In the genomic region with DNA sequence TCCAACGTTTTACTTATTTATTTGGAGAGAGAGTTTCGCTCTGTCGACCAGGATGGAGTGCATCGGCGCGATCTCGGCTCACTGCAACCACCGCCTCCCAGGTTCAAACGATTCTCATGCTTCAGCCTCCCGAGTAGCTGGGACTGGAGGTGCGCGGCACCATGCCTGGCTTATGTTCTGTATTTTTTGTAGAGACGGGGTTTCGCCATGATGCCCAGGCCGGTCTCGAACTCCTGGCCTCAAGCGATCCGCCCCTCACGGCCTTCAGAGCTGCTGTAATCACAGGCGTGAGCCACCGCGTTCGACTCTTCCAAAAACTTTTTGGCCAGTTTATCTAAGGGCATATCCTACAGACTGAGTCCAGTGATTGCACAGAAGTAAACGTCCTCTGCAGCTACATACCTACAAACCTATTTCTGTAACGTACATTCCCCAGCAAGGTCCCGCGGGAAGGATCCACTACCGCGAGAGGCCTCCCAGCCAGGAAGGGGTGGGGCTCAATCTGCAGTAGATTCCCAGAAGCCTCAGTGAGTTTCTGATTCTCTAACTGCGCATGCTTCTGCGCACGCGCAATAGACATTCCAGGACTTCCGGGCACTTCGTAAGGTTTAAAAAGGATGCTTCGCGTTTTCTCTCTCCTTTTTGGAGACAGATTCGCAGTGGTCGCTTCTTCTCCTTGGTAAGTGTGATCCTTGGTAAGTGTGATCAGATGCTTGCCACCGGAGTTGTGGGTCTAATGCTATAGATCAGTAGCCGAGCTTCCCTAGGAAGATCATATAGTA, we compare ENCODE assay signal across 8 cellular contexts. TPM values are rescaled to one million over a fixed set of nuclear protein-coding genes. Genes with fewer than 3 reads are reported as not detected.
DNase-seq lines count a peak whose midpoint lies in the region; ATAC-seq and TF ChIP-seq lines count a peak whose summit lies in the region.

A gene with protein sequence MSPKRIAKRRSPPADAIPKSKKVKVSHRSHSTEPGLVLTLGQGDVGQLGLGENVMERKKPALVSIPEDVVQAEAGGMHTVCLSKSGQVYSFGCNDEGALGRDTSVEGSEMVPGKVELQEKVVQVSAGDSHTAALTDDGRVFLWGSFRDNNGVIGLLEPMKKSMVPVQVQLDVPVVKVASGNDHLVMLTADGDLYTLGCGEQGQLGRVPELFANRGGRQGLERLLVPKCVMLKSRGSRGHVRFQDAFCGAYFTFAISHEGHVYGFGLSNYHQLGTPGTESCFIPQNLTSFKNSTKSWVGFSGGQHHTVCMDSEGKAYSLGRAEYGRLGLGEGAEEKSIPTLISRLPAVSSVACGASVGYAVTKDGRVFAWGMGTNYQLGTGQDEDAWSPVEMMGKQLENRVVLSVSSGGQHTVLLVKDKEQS (plus strand): TSS at position 638 of the 782 bp plus-strand sequence. CDS start 23,824 bp downstream, outside the sequence.

- peak within 1 kb of the TSS; percentile 94 for H3K27ac Mint-ChIP-seq in endothelial cell (ENCODE audit: unreplicated experiment)

- ATAC-seq in GM21423 (IDR thresholded peaks at IDR 0.05; ENCODE audit: unreplicated experiment): peak; percentile 87

- no peak within 1 kb of the TSS for H2AFZ ChIP-seq in OCI-LY1 (ENCODE audit: low read length)

- WGBS in HUES64: 4% methylated on average over 39 of the region's 41 CpGs

- H3K9me3 Mint-ChIP-seq in endothelial cell (ENCODE audit: unreplicated experiment): no peaks in the 10 kb centered on the region

- peaks cover 17% of the 10 kb centered on the region for H3K4me1 Mint-ChIP-seq in endothelial cell (ENCODE audit: unreplicated experiment)

- H3K36me3 Mint-ChIP-seq in endothelial cell (ENCODE audit: low read depth, unreplicated experiment): peaks cover 21% of the 10 kb centered on the region

- H3K27ac ChIP-seq in HUES64 (ENCODE audit: low read depth, low read length) (peak within 1 kb of the TSS; percentile 98), OCI-LY1 (ENCODE audit: low read depth, low read length, poor library complexity, severe bottlenecking) (peak within 1 kb of the TSS; percentile 88)

- H4K20me1 ChIP-seq in OCI-LY1 (ENCODE audit: insufficient read depth, low read length): no peaks in the 10 kb centered on the region

- peaks cover 13% of the 10 kb centered on the region for H3K4me1 ChIP-seq in HUES64 (ENCODE audit: insufficient read depth, low read length)
- H3K4me1 ChIP-seq in OCI-LY1 (ENCODE audit: insufficient read depth, low read length, severe bottlenecking): peaks cover 40% of the 10 kb centered on the region

- peak within 1 kb of the TSS; percentile 96 for H3K4me2 ChIP-seq in OCI-LY1 (ENCODE audit: low read length)

- H3K4me3 Mint-ChIP-seq in endothelial cell (ENCODE audit: unreplicated experiment): peak within 1 kb of the TSS; percentile 97

- H3K4me3 ChIP-seq in HUES64 (ENCODE audit: low read length): peak within 1 kb of the TSS; percentile 78
- H3K4me3 ChIP-seq in OCI-LY1 (ENCODE audit: low read depth, low read length, poor library complexity, severe bottlenecking): peak within 1 kb of the TSS; percentile 89

- H3K27me3 Mint-ChIP-seq in endothelial cell (ENCODE audit: unreplicated experiment): peaks cover 5% of the 10 kb centered on the region

- in situ Hi-C loops in Caki2 (cut with HindIII; ENCODE audit: low pct_unique_long_range_greater_than_20kb, low sequenced_read_pairs): no loop called here

- H3K36me3 ChIP-seq in HUES64 (ENCODE audit: insufficient read depth, low read length) (peaks cover 46% of the 10 kb centered on the region), OCI-LY1 (ENCODE audit: insufficient read depth, low read length) (peaks cover 46% of the 10 kb centered on the region)

- peak within 1 kb of the TSS; percentile 100 for H3K9ac ChIP-seq in HUES64 (ENCODE audit: low read depth, low read length)
- peak within 1 kb of the TSS; percentile 81 for H3K9ac ChIP-seq in OCI-LY1 (ENCODE audit: low read length)

- TF ChIP-seq CTCF in OCI-LY1 (IDR thresholded peaks at IDR 0.05; ENCODE audit: low read length) (no peak), endothelial cell (IDR thresholded peaks at IDR 0.05; ENCODE audit: unreplicated experiment) (no peak)

- peak; percentile 95 for DNase-seq in Caki2 (ENCODE audit: low read depth)
- peak; percentile 93 for DNase-seq in activated CD8-positive, alpha-beta memory T cell treated with anti-CD3 and anti-CD28 coated beads, Interleukin-2, amount 50 U/mL, for 4 hours
- DNase-seq in endothelial cell (ENCODE audit: low spot score): peak; percentile 93
- DNase-seq in midbrain (lab: John Stamatoyannopoulos, UW): peak; percentile 97
- DNase-seq in stimulated activated CD8-positive, alpha-beta memory T cell treated with anti-CD3 and anti-CD28 coated beads, Interleukin-2, amount 100 ng/mL, for 1 hour (ENCODE audit: low read depth in 2 of 2): peak; percentile 86 to 90

- H3F3A ChIP-seq in OCI-LY1 (ENCODE audit: insufficient read depth, low read length): peaks cover 33% of the 10 kb centered on the region

- no peaks in the 10 kb centered on the region for H3K9me2 ChIP-seq in OCI-LY1 (ENCODE audit: low read depth, low read length)

- H3K27me3 ChIP-seq in HUES64 (ENCODE audit: insufficient read depth, low read length) (no peaks in the 10 kb centered on the region), OCI-LY1 (ENCODE audit: insufficient read depth, low read length) (no peaks in the 10 kb centered on the region)

- peaks cover 25% of the 10 kb centered on the region for H3K79me2 ChIP-seq in OCI-LY1 (ENCODE audit: insufficient read depth, low read length)

- no peaks in the 10 kb centered on the region for H3K9me3 ChIP-seq in HUES64 (ENCODE audit: insufficient read depth, low read depth, low read length)
- no peaks in the 10 kb centered on the region for H3K9me3 ChIP-seq in OCI-LY1 (ENCODE audit: low read length)

RNA-seq across cellular contexts. Expression of the gene that starts here (rescaled TPM):
- total RNA-seq in Caki2 (2014; rRNA removed; shearing (Covaris generic); ENCODE audit: low replicate concordance): 76.9 and 87.3 TPM in 2 replicates
- 73.4 TPM for polyA plus RNA-seq in HUES64 (2013, experiment 1 of 2)
- polyA plus RNA-seq in HUES64 (2013, experiment 2 of 2): 66.6 TPM
- total RNA-seq in endothelial cell (ENCODE audit: unreplicated experiment): 21.9 TPM

Comparison
In these comparisons a context has a peak if more than half of its experiments do, and no peak if none do; other contexts are left out.
1. Peak in every context shown above with its lines: DNase-seq, ATAC-seq, H3K4me3 ChIP-seq and H3K27ac ChIP-seq.